Comparison of ENCODE assay signal across 1 cellular context in the genomic region with DNA sequence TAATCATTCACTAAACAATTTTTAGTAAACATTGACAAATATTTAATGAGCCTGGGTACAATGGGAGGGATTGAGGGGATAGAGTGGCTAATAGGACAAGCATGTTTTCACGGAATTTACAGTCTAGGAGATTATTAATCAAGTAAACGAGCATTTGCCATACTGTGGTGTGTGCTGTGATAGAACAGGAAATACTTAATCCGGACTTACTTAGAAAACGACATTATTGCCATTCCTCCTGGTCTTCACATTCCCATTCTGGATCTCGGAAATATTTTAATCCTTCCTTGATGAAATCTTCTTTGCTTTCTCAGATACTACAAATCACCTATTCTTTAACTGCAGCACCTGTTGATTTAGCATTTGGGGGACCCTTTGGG.
TF ChIP-seq lines count a peak whose summit lies in the region.

No MANE protein-coding gene starts in this region.

TF ChIP-seq in H1, 55 proteins besides CTCF, POLR2A, EP300 and RAD21:
- no peak for TF ChIP-seq TBP (IDR thresholded peaks at IDR 0.05; ENCODE audit: low read depth, low read length)
- TF ChIP-seq CBX5 (IDR thresholded peaks at IDR 0.05; ENCODE audit: low read depth, low read length), result no peak
